1 cellular context compared by ENCODE assay signal in genomic region chr13:49214917-49215376, GRCh38.
TF ChIP-seq lines count a peak whose summit lies in the region.

No MANE protein-coding gene starts in this region.

TF ChIP-seq in HepG2, 621 proteins besides CTCF, POLR2A, EP300 and RAD21 (continued from another document and continues in another):
- TF ChIP-seq AHDC1 (CRISPR knock-in tag; IDR thresholded peaks at IDR 0.05; ENCODE audit: borderline replicate concordance) (0 out of 2 replicates have a peak, but pooled peaks have one; percentile 23), ZSCAN12 (CRISPR knock-in tag; IDR thresholded peaks at IDR 0.05) (no peak), TOE1 (CRISPR knock-in tag; IDR thresholded peaks at IDR 0.05) (no peak), ZNF850 (CRISPR knock-in tag; conservative IDR thresholded peaks at IDR 0.05) (no peak), ATF3 (CRISPR knock-in tag; IDR thresholded peaks at IDR 0.05) (no peak), SRF (IDR thresholded peaks at IDR 0.05; ENCODE audit: low read depth, low read length) (no peak), RFXAP (CRISPR knock-in tag; IDR thresholded peaks at IDR 0.05; ENCODE audit: borderline replicate concordance) (no peak), GABPB1 (CRISPR knock-in tag; IDR thresholded peaks at IDR 0.05) (peak; percentile 89), THRA (CRISPR knock-in tag; IDR thresholded peaks at IDR 0.05; ENCODE audit: borderline replicate concordance) (0 out of 2 replicates have a peak, but pooled peaks have one; percentile 47), CREM (IDR thresholded peaks at IDR 0.05) (peak; percentile 24; the same call in 1 of the 2 replicates), CREM (CRISPR knock-in tag; IDR thresholded peaks at IDR 0.05) (no peak), SMAD3 (CRISPR knock-in tag; IDR thresholded peaks at IDR 0.05) (peak; percentile 46; the same call in 1 of the 2 replicates), ZNF501 (CRISPR knock-in tag; IDR thresholded peaks at IDR 0.05) (0 out of 2 replicates have a peak, but pooled peaks have one; percentile 39), ZNF879 (CRISPR knock-in tag; IDR thresholded peaks at IDR 0.05) (no peak), ZNF609 (CRISPR knock-in tag; IDR thresholded peaks at IDR 0.05; ENCODE audit: borderline replicate concordance) (no peak), POGZ (CRISPR knock-in tag; IDR thresholded peaks at IDR 0.05) (peak; percentile 81), PAWR (CRISPR knock-in tag; IDR thresholded peaks at IDR 0.05; ENCODE audit: borderline replicate concordance) (no peak), NFIB (CRISPR knock-in tag; IDR thresholded peaks at IDR 0.05; ENCODE audit: borderline replicate concordance) (no peak), HOMEZ (CRISPR knock-in tag; IDR thresholded peaks at IDR 0.05; ENCODE audit: low read depth) (no peak), ZNF547 (CRISPR knock-in tag; IDR thresholded peaks at IDR 0.05) (peak; percentile 71; the same call in 1 of the 2 replicates), FOSL2 (CRISPR knock-in tag; IDR thresholded peaks at IDR 0.05) (0 out of 2 replicates have a peak, but pooled peaks have one; percentile 43), TCF7 (IDR thresholded peaks at IDR 0.05; ENCODE audit: low read depth) (no peak), NR2F6 (IDR thresholded peaks at IDR 0.05) (0 out of 2 replicates have a peak, but pooled peaks have one; percentile 31), NR2F6 (CRISPR knock-in tag; IDR thresholded peaks at IDR 0.05) (peak; percentile 24; the same call in 1 of the 2 replicates), ZNF574 (CRISPR knock-in tag; IDR thresholded peaks at IDR 0.05) (peak; percentile 95), ZNF605 (CRISPR knock-in tag; IDR thresholded peaks at IDR 0.05) (peak; percentile 54; the same call in 1 of the 2 replicates), ZBED4 (CRISPR knock-in tag; IDR thresholded peaks at IDR 0.05; ENCODE audit: borderline replicate concordance) (no peak), TEAD2 (CRISPR knock-in tag; IDR thresholded peaks at IDR 0.05) (no peak), ZNF709 (CRISPR knock-in tag; IDR thresholded peaks at IDR 0.05) (0 out of 2 replicates have a peak, but pooled peaks have one; percentile 23), NFKBIZ (CRISPR knock-in tag; IDR thresholded peaks at IDR 0.05) (0 out of 2 replicates have a peak, but pooled peaks have one; percentile 38)
